ENCODE assay signal across 14 cellular contexts in genomic region chr19:56946164-56946563, GRCh38.
"Had no signal": no experiment of that assay in that cellular context is flagged by ENCODE, and none has a peak within 500 bp of the region (broad histone marks: within the 10 kb centered on the region; RNA-seq: fewer than 3 reads in every experiment).

No MANE protein-coding gene starts in this region.

- DNase-seq: activated CD4-positive, alpha-beta T cell treated with anti-CD3 and anti-CD28 coated beads for 4 hours; activated CD8-positive, alpha-beta memory T cell treated with anti-CD3 and anti-CD28 coated beads, Interleukin-2, amount 50 U/mL, for 48 hours; activated CD8-positive, alpha-beta T cell treated with anti-CD3 and anti-CD28 coated beads, Interleukin-2, amount 10 ng/mL, durations not matched to agents 7 days and 5 days; activated naive CD8-positive, alpha-beta T cell treated with anti-CD3 and anti-CD28 coated beads, Interleukin-2, amount 10 ng/mL, durations not matched to agents 7 days and 5 days; esophagus squamous epithelium; foreskin fibroblast; heart left ventricle; left lung; right cardiac atrium; trophoblast cell had no signal

- H3K4me3 Mint-ChIP-seq: activated CD8-positive, alpha-beta T cell treated with anti-CD3 and anti-CD28 coated beads, Interleukin-2, amount 10 ng/mL, durations not matched to agents 7 days and 5 days; activated naive CD8-positive, alpha-beta T cell treated with anti-CD3 and anti-CD28 coated beads, Interleukin-2, amount 10 ng/mL, durations not matched to agents 7 days and 5 days; memory B cell; nephron; stimulated activated memory B cell treated with anti-CD40 and anti-IgM and Interleukin-4, amounts not matched to agents 10 μg/mL and 1 μg/mL and 100 μg/mL, for 72 hours had no signal

- H3K27me3 Mint-ChIP-seq: activated naive CD8-positive, alpha-beta T cell treated with anti-CD3 and anti-CD28 coated beads, Interleukin-2, amount 10 ng/mL, durations not matched to agents 7 days and 5 days had no signal

- H3K36me3 Mint-ChIP-seq: activated naive CD8-positive, alpha-beta T cell treated with anti-CD3 and anti-CD28 coated beads, Interleukin-2, amount 10 ng/mL, durations not matched to agents 7 days and 5 days; stimulated activated memory B cell treated with anti-CD40 and anti-IgM and Interleukin-4, amounts not matched to agents 10 μg/mL and 1 μg/mL and 100 μg/mL, for 72 hours had no signal

- H3K4me1 ChIP-seq: esophagus squamous epithelium, heart left ventricle, left lung had no signal

- H3K27ac Mint-ChIP-seq: activated CD8-positive, alpha-beta T cell treated with anti-CD3 and anti-CD28 coated beads, Interleukin-2, amount 10 ng/mL, durations not matched to agents 7 days and 5 days; activated naive CD8-positive, alpha-beta T cell treated with anti-CD3 and anti-CD28 coated beads, Interleukin-2, amount 10 ng/mL, durations not matched to agents 7 days and 5 days; memory B cell; nephron; stimulated activated memory B cell treated with anti-CD40 and anti-IgM and Interleukin-4, amounts not matched to agents 10 μg/mL and 1 μg/mL and 100 μg/mL, for 72 hours had no signal

- H3K4me3 ChIP-seq: esophagus squamous epithelium, heart left ventricle, left lung, smooth muscle cell had no signal

- H3K27ac ChIP-seq: esophagus squamous epithelium, heart left ventricle, left lung had no signal

- H3K36me3 ChIP-seq: esophagus squamous epithelium, heart left ventricle, left lung had no signal

- H3K4me1 Mint-ChIP-seq: activated naive CD8-positive, alpha-beta T cell treated with anti-CD3 and anti-CD28 coated beads, Interleukin-2, amount 10 ng/mL, durations not matched to agents 7 days and 5 days; memory B cell; nephron; stimulated activated memory B cell treated with anti-CD40 and anti-IgM and Interleukin-4, amounts not matched to agents 10 μg/mL and 1 μg/mL and 100 μg/mL, for 72 hours had no signal
